12 cellular contexts compared by ENCODE assay signal in the genomic region with DNA sequence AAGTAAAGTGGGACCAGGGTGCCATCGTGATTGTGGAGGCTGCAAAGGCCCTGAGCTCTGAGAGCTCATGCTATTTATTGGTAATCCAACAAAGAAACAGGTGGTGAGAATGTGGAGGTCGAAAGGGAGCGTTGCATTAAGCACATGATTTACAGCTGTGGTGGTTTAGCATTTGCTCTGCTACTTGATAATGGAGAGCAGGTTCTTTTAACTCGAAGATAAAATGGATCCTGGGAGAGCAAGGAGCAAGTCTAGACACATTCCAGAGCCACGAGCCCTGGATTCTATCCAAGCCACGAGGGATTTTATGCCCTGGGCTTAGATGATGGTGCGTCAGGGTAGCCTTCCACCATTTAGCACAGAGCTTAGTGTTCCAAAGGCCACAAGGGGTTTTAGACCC.
"Had no signal": no experiment of that assay in that cellular context is flagged by ENCODE, and none has a peak within 500 bp of the region (broad histone marks: within the 10 kb centered on the region; RNA-seq: fewer than 3 reads in every experiment).

No MANE protein-coding gene starts in this region.

- H3K9me3 ChIP-seq: body of pancreas, psoas muscle had no signal

- DNase-seq: activated CD4-positive, alpha-beta T cell treated with anti-CD3 and anti-CD28 coated beads for 36 hours; activated naive CD4-positive, alpha-beta T cell treated with Interleukin-2 at 50 U/mL for 16 hours; body of pancreas; effector memory CD8-positive, alpha-beta T cell; hypothalamus; naive thymus-derived CD8-positive, alpha-beta T cell; psoas muscle; stimulated activated CD4-positive, alpha-beta T cell treated with anti-CD3 and anti-CD28 coated beads, Interleukin-2, amount 100 ng/mL, for 24 hours; T1000 had no signal

- H3K27me3 ChIP-seq: body of pancreas had no signal

- H3K4me1 ChIP-seq: body of pancreas, psoas muscle had no signal

- ATAC-seq: activated CD4-positive, alpha-beta T cell treated with anti-CD3 and anti-CD28 coated beads for 36 hours; body of pancreas; effector memory CD8-positive, alpha-beta T cell; naive thymus-derived CD8-positive, alpha-beta T cell; psoas muscle; sciatic nerve had no signal

- H3K4me3 ChIP-seq: body of pancreas, lung, psoas muscle had no signal

- H3K27ac ChIP-seq: body of pancreas, psoas muscle, VCaP had no signal
